24 cellular contexts compared by ENCODE assay signal in genomic region chr15:71484080-71484479, GRCh38.
A peak's percentile ranks its signal among the peaks of the same experiment; 100 is the strongest.
DNase-seq lines count a peak whose midpoint lies in the region; ATAC-seq, FAIRE-seq and TF ChIP-seq lines count a peak whose summit lies in the region.
"Had no signal": no experiment of that assay in that cellular context is flagged by ENCODE, and none has a peak within 500 bp of the region (broad histone marks: within the 10 kb centered on the region; RNA-seq: fewer than 3 reads in every experiment).

No MANE protein-coding gene starts in this region.

- intact Hi-C loops in posterior vena cava (cut with DNase I), result no loop called here

- no peaks in the 10 kb centered on the region for H4K20me1 ChIP-seq in Loucy (ENCODE audit: insufficient read depth, low read length, poor library complexity, severe bottlenecking)
- H4K20me1 ChIP-seq: BLaER1 treated with 17β-estradiol and CSF1 and Interleukin-3, amounts not matched to agents 10 nM and 100 nM had no signal

- H3K4me3 ChIP-seq in A549 (no peak overlapping the region), Loucy (ENCODE audit: low read length, poor library complexity, severe bottlenecking) (no peak overlapping the region), fibroblast of the aortic adventitia (ENCODE audit: low read depth, low read length) (no peak overlapping the region)
- H3K4me3 ChIP-seq: BLaER1 treated with 17β-estradiol and CSF1 and Interleukin-3, amounts not matched to agents 10 nM and 100 nM; HAP-1 had no signal

- 0 out of 2 replicates have a peak overlapping the region, but pooled peaks have one; percentile 12 for H2AFZ ChIP-seq in Loucy (ENCODE audit: low read length)

- H3K4me1 ChIP-seq in A549, result no peaks in the 10 kb centered on the region
- H3K4me1 ChIP-seq in Loucy (ENCODE audit: insufficient read depth, low read length, poor library complexity, severe bottlenecking), result no peaks in the 10 kb centered on the region
- H3K4me1 ChIP-seq: BE2C; BLaER1 treated with 17β-estradiol and CSF1 and Interleukin-3, amounts not matched to agents 10 nM and 100 nM; HAP-1 had no signal

- no peaks in the 10 kb centered on the region for H3K79me2 ChIP-seq in Loucy (ENCODE audit: insufficient read depth, low read length)

- H3K4me2 ChIP-seq in A549 (no peak overlapping the region), Loucy (ENCODE audit: low read depth, low read length, poor library complexity, severe bottlenecking) (no peak overlapping the region)
- H3K4me2 ChIP-seq: BLaER1 treated with 17β-estradiol and CSF1 and Interleukin-3, amounts not matched to agents 10 nM and 100 nM had no signal

- POLR2A ChIA-PET in A549 (lab: Yijun Ruan, JAX), result no interaction called here

- TF ChIP-seq POLR2A in A549 (IDR thresholded peaks at IDR 0.05; ENCODE audit: low read length), result no peak

- no peak overlapping the region for H3K9ac ChIP-seq in Loucy (ENCODE audit: low read depth, low read length, poor library complexity, severe bottlenecking)
- H3K9ac ChIP-seq: BLaER1 treated with 17β-estradiol and CSF1 and Interleukin-3, amounts not matched to agents 10 nM and 100 nM had no signal

- H3K36me3 ChIP-seq in Loucy (ENCODE audit: insufficient read depth, low read length), result no peaks in the 10 kb centered on the region
- H3K36me3 ChIP-seq: BE2C; BLaER1 treated with 17β-estradiol and CSF1 and Interleukin-3, amounts not matched to agents 10 nM and 100 nM; HAP-1 had no signal

- TF ChIP-seq CTCF in A549 (IDR thresholded peaks at IDR 0.05) (no peak), Loucy (conservative IDR thresholded peaks at IDR 0.05; ENCODE audit: low read length) (no peak), fibroblast of the aortic adventitia (IDR thresholded peaks at IDR 0.05; ENCODE audit: insufficient read depth, low read length) (no peak)

- ATAC-seq in A549, result no peak

- in situ Hi-C loops in ACHN (cut with HindIII; ENCODE audit: low pct_ligation_motif_present, low pct_unique_long_range_greater_than_20kb, low sequenced_read_pairs), result no loop called here

- H3K36me3 Mint-ChIP-seq in activated naive CD8-positive, alpha-beta T cell treated with anti-CD3 and anti-CD28 coated beads for 36 hours, result no peaks in the 10 kb centered on the region
- H3K36me3 Mint-ChIP-seq: CD14-positive monocyte; CD8-positive, alpha-beta memory T cell had no signal

- peak; percentile 13 for FAIRE-seq in A549 (lab: Jason Lieb, UNC)
- FAIRE-seq: A204.1, D721Med, G401.6, GM12892, H54 had no signal

- H3K9me3 Mint-ChIP-seq in activated naive CD8-positive, alpha-beta T cell treated with anti-CD3 and anti-CD28 coated beads for 36 hours, result no peaks in the 10 kb centered on the region
- H3K9me3 Mint-ChIP-seq: CD4-positive, alpha-beta T cell; CD8-positive, alpha-beta memory T cell; HFFc6 had no signal

- H3K4me3 Mint-ChIP-seq in activated naive CD8-positive, alpha-beta T cell treated with anti-CD3 and anti-CD28 coated beads for 36 hours, result no peak overlapping the region
- H3K4me3 Mint-ChIP-seq: CD14-positive monocyte; CD4-positive, alpha-beta T cell; CD8-positive, alpha-beta memory T cell; HFFc6 had no signal

- CTCF ChIA-PET in A549 (lab: Yijun Ruan, JAX), result interaction anchor here (0.7 to 2.9 kb wide), 7 partner anchors 9 to 166 kb away, joined by 3 to 19 read pairs (median 4); no protein-coding TSS in a partner anchor

- H3K27ac ChIP-seq in A549, result no peak overlapping the region
- H3K27ac ChIP-seq: 22Rv1; BLaER1 treated with 17β-estradiol and CSF1 and Interleukin-3, amounts not matched to agents 10 nM and 100 nM had no signal

- no peaks in the 10 kb centered on the region for H3F3A ChIP-seq in Loucy (ENCODE audit: low read depth)

- H3K27ac Mint-ChIP-seq in activated naive CD8-positive, alpha-beta T cell treated with anti-CD3 and anti-CD28 coated beads for 36 hours, result no peak overlapping the region
- H3K27ac Mint-ChIP-seq: CD14-positive monocyte; CD4-positive, alpha-beta T cell; CD8-positive, alpha-beta memory T cell; HFFc6 had no signal

- no peaks in the 10 kb centered on the region for H3K4me1 Mint-ChIP-seq in activated naive CD8-positive, alpha-beta T cell treated with anti-CD3 and anti-CD28 coated beads for 36 hours
- H3K4me1 Mint-ChIP-seq: CD14-positive monocyte; CD8-positive, alpha-beta memory T cell had no signal

- H3K27me3 Mint-ChIP-seq in activated naive CD8-positive, alpha-beta T cell treated with anti-CD3 and anti-CD28 coated beads for 36 hours, result peaks cover 18% of the 10 kb centered on the region

- no peaks in the 10 kb centered on the region for H3K27me3 ChIP-seq in Loucy (ENCODE audit: insufficient read depth, low read length, poor library complexity, severe bottlenecking)
- H3K27me3 ChIP-seq: BLaER1 treated with 17β-estradiol and CSF1 and Interleukin-3, amounts not matched to agents 10 nM and 100 nM had no signal

- WGBS in A549 (ENCODE audit: missing lambda C conversion rate), result 85% methylated on average over 4 of the region's 4 CpGs

- no peak for TF ChIP-seq RAD21 in A549 (conservative IDR thresholded peaks at IDR 0.05 in 1 of 2, IDR thresholded peaks at IDR 0.05 in 1 of 2)

- TF ChIP-seq EP300 in A549 (IDR thresholded peaks at IDR 0.05), result no peak

- H3K9me2 ChIP-seq in Loucy (replicated peaks; ENCODE audit: low read depth, low read length), result no peaks in the 10 kb centered on the region

- DNase-seq in A549 (ENCODE audit: low read depth in 1 of 2, low spot score in 1 of 2) (no peak), fibroblast of the aortic adventitia (ENCODE audit: low read depth) (peak; percentile 36), ACHN (no peak), posterior vena cava (ENCODE audit: low spot score) (no peak)
- DNase-seq in activated naive CD8-positive, alpha-beta T cell treated with anti-CD3 and anti-CD28 coated beads for 36 hours, result no peak
- DNase-seq: AML-193; BE2C; CD4-positive, alpha-beta T cell; CD8-positive, alpha-beta memory T cell; DMS 273 treated with DMSO at 0.1 percent for 48 hours; DMS53; DMS79 treated with DMSO at 0.1 percent for 48 hours; GOT3; HFFc6 had no signal

- H3K9me3 ChIP-seq in A549, result no peaks in the 10 kb centered on the region
- H3K9me3 ChIP-seq in Loucy (ENCODE audit: insufficient read depth, low read depth, low read length), result no peaks in the 10 kb centered on the region; the same call in 1 of the 2 replicates
- H3K9me3 ChIP-seq: BE2C; BLaER1 treated with 17β-estradiol and CSF1 and Interleukin-3, amounts not matched to agents 10 nM and 100 nM; HAP-1 had no signal

TF ChIP-seq in A549, 52 proteins besides CTCF, POLR2A, EP300 and RAD21:
- no peak for TF ChIP-seq RARB (CRISPR knock-in tag; IDR thresholded peaks at IDR 0.05)
- no peak for TF ChIP-seq MYC (IDR thresholded peaks at IDR 0.05; ENCODE audit: borderline replicate concordance, low read length)
- no peak for TF ChIP-seq NPAS2 (CRISPR knock-in tag; IDR thresholded peaks at IDR 0.05; ENCODE audit: borderline replicate concordance)
